ENCODE assay signal across 26 cellular contexts in genomic region chr9:82893549-82893948, GRCh38.
"Had no signal": no experiment of that assay in that cellular context is flagged by ENCODE, and none has a peak within 500 bp of the region (broad histone marks: within the 10 kb centered on the region; RNA-seq: fewer than 3 reads in every experiment).

No MANE protein-coding gene starts in this region.

- H3K4me1 Mint-ChIP-seq: naive thymus-derived CD8-positive, alpha-beta T cell; neural crest cell; stimulated activated naive B cell treated with anti-CD40 and anti-IgM and Interleukin-4, amounts not matched to agents 10 μg/mL and 1 μg/mL and 100 μg/mL, for 72 hours had no signal

- DNase-seq: islet precursor cell; left ventricle myocardium inferior; naive thymus-derived CD8-positive, alpha-beta T cell; nucleus accumbens; pancreas; posterior cingulate gyrus; retina; right cardiac atrium; stimulated activated CD4-positive, alpha-beta T cell treated with anti-CD3 and anti-CD28 coated beads, Interleukin-12 subunit alpha, Interleukin-12 subunit beta, amount 100 ng/mL, for 4 hours; stimulated activated CD4-positive, alpha-beta T cell treated with anti-CD3 and anti-CD28 coated beads, Interleukin-15, amount 100 ng/mL, for 24 hours; stimulated activated CD4-positive, alpha-beta T cell treated with anti-CD3 and anti-CD28 coated beads, Interleukin-2, amount 100 ng/mL, for 24 hours; stimulated activated CD4-positive, alpha-beta T cell treated with anti-CD3 and anti-CD28 coated beads, Interleukin-4, amount 100 ng/mL, for 1 hour; stimulated activated naive B cell treated with anti-CD40 and anti-IgM and Interleukin-4, amounts not matched to agents 10 μg/mL and 1 μg/mL and 100 μg/mL, for 72 hours; stimulated activated naive CD8-positive, alpha-beta T cell treated with anti-CD3 and anti-CD28 coated beads, Interleukin-15, Interleukin-2, amounts not matched to agents 100 U/mL and 50 U/mL, for 24 hours; stomach; testis; thyroid gland; transverse colon; upper lobe of left lung had no signal

- H3K4me3 ChIP-seq: left ventricle myocardium inferior, lung, pancreas, prostate gland, skin epidermis, stomach, testis, thyroid gland, transverse colon, upper lobe of left lung, vagina had no signal

- ATAC-seq: naive thymus-derived CD8-positive, alpha-beta T cell; pancreas; right cardiac atrium; sciatic nerve; stimulated activated naive B cell treated with anti-CD40 and anti-IgM and Interleukin-4, amounts not matched to agents 10 μg/mL and 1 μg/mL and 100 μg/mL, for 72 hours; stimulated activated naive CD8-positive, alpha-beta T cell treated with anti-CD3 and anti-CD28 coated beads, Interleukin-15, Interleukin-2, amounts not matched to agents 100 U/mL and 50 U/mL, for 24 hours had no signal

- H3K4me1 ChIP-seq: left ventricle myocardium inferior, pancreas, prostate gland, stomach, testis, thyroid gland, upper lobe of left lung, vagina had no signal

- H3K36me3 ChIP-seq: left ventricle myocardium inferior, pancreas, prostate gland, stomach, thyroid gland, transverse colon, upper lobe of left lung, vagina had no signal

- H3K36me3 Mint-ChIP-seq: naive thymus-derived CD8-positive, alpha-beta T cell; stimulated activated naive B cell treated with anti-CD40 and anti-IgM and Interleukin-4, amounts not matched to agents 10 μg/mL and 1 μg/mL and 100 μg/mL, for 72 hours had no signal

- H3K27ac Mint-ChIP-seq: nephron; stimulated activated naive B cell treated with anti-CD40 and anti-IgM and Interleukin-4, amounts not matched to agents 10 μg/mL and 1 μg/mL and 100 μg/mL, for 72 hours had no signal

- H3K4me3 Mint-ChIP-seq: naive thymus-derived CD8-positive, alpha-beta T cell; nephron; neural crest cell; stimulated activated naive B cell treated with anti-CD40 and anti-IgM and Interleukin-4, amounts not matched to agents 10 μg/mL and 1 μg/mL and 100 μg/mL, for 72 hours had no signal

- H3K27ac ChIP-seq: left ventricle myocardium inferior, pancreas, prostate gland, skin epidermis, stomach, testis, thyroid gland, transverse colon, upper lobe of left lung, vagina had no signal

- H3K9me3 Mint-ChIP-seq: nephron; stimulated activated naive B cell treated with anti-CD40 and anti-IgM and Interleukin-4, amounts not matched to agents 10 μg/mL and 1 μg/mL and 100 μg/mL, for 72 hours had no signal

- H3K27me3 ChIP-seq: pancreas, stomach, testis, thyroid gland, transverse colon, upper lobe of left lung, vagina had no signal

- H3K9me3 ChIP-seq: left ventricle myocardium inferior, pancreas, prostate gland, stomach, testis, thyroid gland, transverse colon, upper lobe of left lung, vagina had no signal

- H3K27me3 Mint-ChIP-seq: naive thymus-derived CD8-positive, alpha-beta T cell; stimulated activated naive B cell treated with anti-CD40 and anti-IgM and Interleukin-4, amounts not matched to agents 10 μg/mL and 1 μg/mL and 100 μg/mL, for 72 hours had no signal
